Comparison of ENCODE assay signal across 19 cellular contexts in the genomic region with DNA sequence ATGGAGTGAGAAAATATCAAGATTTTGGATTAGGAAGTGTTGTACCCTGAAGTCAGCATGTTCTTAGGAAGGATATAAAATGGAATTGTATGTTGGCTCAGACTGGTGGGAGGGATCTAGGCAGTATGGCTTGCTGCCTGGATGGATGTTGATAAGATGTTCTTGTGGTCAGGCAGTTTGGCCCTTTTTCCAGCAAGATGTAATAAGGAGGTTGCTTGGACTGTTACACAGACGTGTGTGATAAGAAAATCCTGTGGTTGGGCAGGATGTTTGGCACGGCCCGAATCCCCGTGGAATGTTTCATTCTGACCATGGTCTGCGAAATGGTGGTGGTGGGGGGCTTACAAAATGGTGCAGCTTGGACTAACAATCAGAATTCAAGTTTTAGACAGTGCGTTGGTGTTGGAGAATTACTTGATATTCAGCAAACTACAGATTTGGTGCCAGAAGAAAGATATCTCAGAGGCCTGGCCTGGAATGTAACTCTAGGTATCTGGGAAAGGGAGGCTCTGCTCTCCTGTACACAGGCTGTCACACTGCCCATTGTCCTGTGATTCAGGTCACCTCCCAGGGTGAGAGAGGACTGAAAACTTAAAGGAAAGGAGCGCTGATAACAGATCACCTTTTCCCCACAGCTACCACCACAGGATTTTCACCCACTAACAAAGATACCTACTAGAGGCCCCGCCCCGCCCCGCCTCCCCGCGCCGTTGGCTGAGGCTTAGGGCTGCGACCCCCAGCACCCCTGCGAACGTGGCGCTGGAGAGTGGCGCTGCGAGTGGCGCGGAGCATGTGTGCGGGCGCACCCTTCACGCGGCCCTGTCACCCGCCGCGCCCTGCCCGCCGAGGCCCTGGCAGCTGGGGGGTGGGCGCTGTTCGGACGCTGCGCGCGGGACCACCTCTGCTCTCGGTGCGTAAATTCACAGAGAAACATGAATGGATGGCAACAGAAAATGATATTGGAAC. TPM values are rescaled to one million over a fixed set of nuclear protein-coding genes. Genes with fewer than 3 reads are reported as not detected.
DNase-seq lines count a peak whose midpoint lies in the region; ATAC-seq and TF ChIP-seq lines count a peak whose summit lies in the region.
"Had no signal": no experiment of that assay in that cellular context is flagged by ENCODE, and none has a peak within 500 bp of the region (broad histone marks: within the 10 kb centered on the region; RNA-seq: fewer than 3 reads in every experiment).

No MANE protein-coding gene starts in this region.

- no peak overlapping the region for H4K91ac ChIP-seq in IMR-90 (ENCODE audit: insufficient read depth, low read depth, low read length)

- H3F3A ChIP-seq in MM.1S (ENCODE audit: insufficient read depth, low read length), result no peaks in the 10 kb centered on the region

- no peak overlapping the region for H2BK15ac ChIP-seq in IMR-90 (ENCODE audit: low read depth, low read length)

- H3K79me2 ChIP-seq in osteoblast (ENCODE audit: insufficient read depth, low read length) (no peaks in the 10 kb centered on the region), MM.1S (ENCODE audit: low read length) (no peaks in the 10 kb centered on the region)

- H3K4me3 ChIP-seq in IMR-90 (ENCODE audit: insufficient read depth, low read depth, low read length), result no peak overlapping the region
- H3K4me3 ChIP-seq in adipocyte (ENCODE audit: low read length), result no peak overlapping the region
- no peak overlapping the region for H3K4me3 ChIP-seq in fibroblast of villous mesenchyme (ENCODE audit: low read depth, low read length)
- no peak overlapping the region for H3K4me3 ChIP-seq in osteoblast (ENCODE audit: insufficient read depth, low read length)
- H3K4me3 ChIP-seq in foreskin fibroblast (ENCODE audit: low read depth in 1 of 2, low read length in 2 of 2), result no peak overlapping the region
- H3K4me3 ChIP-seq in MM.1S (ENCODE audit: low read length), result no peak overlapping the region
- H3K4me3 ChIP-seq: pancreas, sigmoid colon, tibial artery had no signal

- dilution Hi-C loops in IMR-90 (cut with HindIII; ENCODE audit: low sequenced_read_pairs, unreplicated experiment), result no loop called here

- in situ Hi-C loops in IMR-90 (cut with MboI; ENCODE audit: low sequenced_read_pairs), result no loop called here

- no peak overlapping the region for H3K56ac ChIP-seq in IMR-90 (ENCODE audit: extremely low read depth, insufficient read depth, low read length)

- H3K36me3 ChIP-seq in IMR-90 (ENCODE audit: control insufficient read depth, insufficient read depth, low read length) (no peaks in the 10 kb centered on the region), adipocyte (ENCODE audit: control insufficient read depth, insufficient read depth, low read length, severe bottlenecking) (no peaks in the 10 kb centered on the region), osteoblast (ENCODE audit: insufficient read depth, low read length) (no peaks in the 10 kb centered on the region), MM.1S (replicated peaks; ENCODE audit: insufficient read depth, low read length) (no peaks in the 10 kb centered on the region)
- H3K36me3 ChIP-seq: pancreas, sigmoid colon, tibial artery had no signal

- peak; percentile 58 for DNase-seq in IMR-90
- peak; percentile 21 for DNase-seq in adipocyte (ENCODE audit: low read depth)
- peak; percentile 84 for DNase-seq in fibroblast of villous mesenchyme (ENCODE audit: low read depth)
- DNase-seq in osteoblast (ENCODE audit: insufficient read length, low spot score, missing footprints), result no peak
- no peak for DNase-seq in activated gamma-delta T cell treated with Interleukin-2 at 50 U/mL for 16 hours
- no peak for DNase-seq in foreskin fibroblast
- DNase-seq in MM.1S, result no peak
- DNase-seq in D341Med (ENCODE audit: low spot score), result no peak
- DNase-seq: activated CD4-positive, alpha-beta memory T cell treated with anti-CD3 and anti-CD28 coated beads for 36 hours; activated naive CD4-positive, alpha-beta T cell; anterior cingulate cortex; CD4-positive, CD25-positive, alpha-beta regulatory T cell; GDM1; immature natural killer cell; NCI-H774; pancreas; sigmoid colon; tibial artery had no signal

- no peak overlapping the region for H4K5ac ChIP-seq in IMR-90 (ENCODE audit: low read depth, low read length)

- no peak overlapping the region for H2BK5ac ChIP-seq in IMR-90 (ENCODE audit: low read depth, low read length, poor library complexity, severe bottlenecking)

- H3K4me1 ChIP-seq in IMR-90 (ENCODE audit: control insufficient read depth, insufficient read depth, low read length) (no peaks in the 10 kb centered on the region), adipocyte (ENCODE audit: control insufficient read depth, insufficient read depth, low read length) (no peaks in the 10 kb centered on the region), osteoblast (ENCODE audit: insufficient read depth, low read length) (no peaks in the 10 kb centered on the region), MM.1S (ENCODE audit: low read length) (no peaks in the 10 kb centered on the region)
- H3K4me1 ChIP-seq: pancreas, sigmoid colon, tibial artery had no signal

- no peak overlapping the region for H3K27ac ChIP-seq in IMR-90 (ENCODE audit: insufficient read depth, low read length)
- no peak overlapping the region for H3K27ac ChIP-seq in osteoblast (ENCODE audit: low read depth, low read length)
- no peak overlapping the region for H3K27ac ChIP-seq in MM.1S (ENCODE audit: low read length)
- H3K27ac ChIP-seq: pancreas, sigmoid colon, tibial artery had no signal

- no peak overlapping the region for H2AK9ac ChIP-seq in IMR-90 (replicated peaks; ENCODE audit: low read depth, low read length, poor library complexity)

- no peak overlapping the region for H4K8ac ChIP-seq in IMR-90 (ENCODE audit: low read depth in 2 of 2, low read length in 2 of 2)

- no TSS peak for BruUV-seq in IMR-90 (replicated peaks; lab: Mats Ljungman, UMichigan)

- H3K4ac ChIP-seq in IMR-90 (ENCODE audit: low read depth, low read length), result no peak overlapping the region

- CTCF ChIA-PET in IMR-90 (lab: Yijun Ruan, JAX), result no interaction called here

- H3K23ac ChIP-seq in IMR-90 (ENCODE audit: low read depth, low read length), result no peak overlapping the region

- no peak for TF ChIP-seq POLR2A in IMR-90 (IDR thresholded peaks at IDR 0.05; ENCODE audit: low read depth, low read length)

- no peak overlapping the region for H2AK5ac ChIP-seq in IMR-90 (ENCODE audit: low read depth, low read length)

- TF ChIP-seq RAD21 in IMR-90 (IDR thresholded peaks at IDR 0.05; ENCODE audit: low read length), result no peak

- H3K9me1 ChIP-seq in IMR-90 (ENCODE audit: insufficient read depth, low read length), result no peaks in the 10 kb centered on the region

- H3K18ac ChIP-seq in IMR-90 (ENCODE audit: low read depth, low read length), result no peak overlapping the region

- peak; percentile 54 for ATAC-seq in IMR-90 (ENCODE audit: low read depth)
- ATAC-seq: pancreas; stimulated activated effector memory CD8-positive, alpha-beta T cell treated with anti-CD3 and anti-CD28 coated beads, Interleukin-12 subunit alpha, Interleukin-12 subunit beta, amount 100 ng/mL, for 72 hours had no signal

- H4K20me1 ChIP-seq in IMR-90 (ENCODE audit: insufficient read depth, low read length) (no peaks in the 10 kb centered on the region), osteoblast (ENCODE audit: insufficient read depth, low read length) (no peaks in the 10 kb centered on the region), MM.1S (ENCODE audit: insufficient read depth, low read length) (no peaks in the 10 kb centered on the region)

- no peak for TF ChIP-seq CTCF in IMR-90 (conservative IDR thresholded peaks at IDR 0.05; ENCODE audit: low read depth, low read length)
- TF ChIP-seq CTCF in fibroblast of villous mesenchyme (IDR thresholded peaks at IDR 0.05; ENCODE audit: insufficient read depth, low read depth, low read length), result no peak
- TF ChIP-seq CTCF in osteoblast (IDR thresholded peaks at IDR 0.05; ENCODE audit: extremely low read depth, low read depth, low read length), result no peak
- TF ChIP-seq CTCF in foreskin fibroblast (IDR thresholded peaks at IDR 0.05; ENCODE audit: low read depth, low read length), result no peak
- no peak for TF ChIP-seq CTCF in MM.1S (IDR thresholded peaks at IDR 0.05; ENCODE audit: low read length)

- H2AFZ ChIP-seq in IMR-90 (replicated peaks; ENCODE audit: low read length, poor library complexity) (no peak overlapping the region), osteoblast (ENCODE audit: low read length) (peak overlapping the region; percentile 20), MM.1S (ENCODE audit: low read length) (no peak overlapping the region)

- WGBS in IMR-90 (ENCODE audit: extremely low coverage in 2 of 2, insufficient read length in 1 of 2), 2 experiments, result 84% methylated on average over 11 of the region's 38 CpGs; no CpG with 5 or more reads in 1 of the 2 experiments

- intact Hi-C loops in IMR-90 (cut with micrococcal nuclease), result no loop called here

- H3K9ac ChIP-seq in IMR-90 (ENCODE audit: low read depth, low read length) (no peak overlapping the region), adipocyte (ENCODE audit: low read length) (no peak overlapping the region), MM.1S (ENCODE audit: low read length) (no peak overlapping the region)

- no peak overlapping the region for H2BK20ac ChIP-seq in IMR-90 (ENCODE audit: low read depth, low read length)

- POLR2A ChIA-PET in IMR-90 (lab: Charles Lee; ENCODE audit: unreplicated experiment), result interaction anchor here (0.6 kb wide), 1 partner anchor 84 kb away, joined by 20 read pairs; a partner anchor contains a TSS

- no peaks in the 10 kb centered on the region for H3K79me1 ChIP-seq in IMR-90 (ENCODE audit: low read depth in 1 of 2, low read length in 2 of 2)

- no peak overlapping the region for H2BK120ac ChIP-seq in IMR-90 (ENCODE audit: low read depth, low read length)

- H3K14ac ChIP-seq in IMR-90 (replicated peaks; ENCODE audit: low read depth, low read length), result no peak overlapping the region

- H3K9me2 ChIP-seq in MM.1S (replicated peaks; ENCODE audit: insufficient read depth, low read length), result no peaks in the 10 kb centered on the region

- H3K27me3 ChIP-seq in IMR-90 (ENCODE audit: control insufficient read depth, insufficient read depth, low read length) (no peaks in the 10 kb centered on the region), adipocyte (replicated peaks; ENCODE audit: control insufficient read depth, insufficient read depth, low read length) (no peaks in the 10 kb centered on the region), osteoblast (ENCODE audit: insufficient read depth, low read length) (no peaks in the 10 kb centered on the region), MM.1S (replicated peaks; ENCODE audit: insufficient read depth, low read length) (no peaks in the 10 kb centered on the region)
- H3K27me3 ChIP-seq: pancreas, sigmoid colon, tibial artery had no signal

- H3K4me2 ChIP-seq in IMR-90 (ENCODE audit: low read depth, low read length), result no peak overlapping the region
- no peak overlapping the region for H3K4me2 ChIP-seq in osteoblast (ENCODE audit: insufficient read depth, low read length)
- no peak overlapping the region for H3K4me2 ChIP-seq in MM.1S (ENCODE audit: low read depth, low read length)

- H3K9me3 ChIP-seq in IMR-90 (ENCODE audit: control insufficient read depth, insufficient read depth, low read length) (no peaks in the 10 kb centered on the region), adipocyte (ENCODE audit: control insufficient read depth, low read length) (no peaks in the 10 kb centered on the region), osteoblast (ENCODE audit: low read depth, low read length) (no peaks in the 10 kb centered on the region), MM.1S (replicated peaks; ENCODE audit: insufficient read depth, low read length) (no peaks in the 10 kb centered on the region)
- H3K9me3 ChIP-seq: pancreas had no signal

RNA-seq across cellular contexts. Expression of a gene that starts 19.3 kb away (rescaled TPM):
- total RNA-seq in IMR-90 (2012; rRNA removed) (3.9 and 7.8 TPM in 2 replicates), fibroblast of villous mesenchyme (5.8 and 13.8 TPM in 2 replicates), osteoblast (12.7 and 14.7 TPM in 2 replicates)
- polyA plus RNA-seq in IMR-90 (2012; rRNA removed), result 1.2 and 1.5 TPM in 2 replicates
- polyA plus RNA-seq in IMR-90 (2012; cell fraction: cytosol; rRNA removed), result 0.16 and 0.21 TPM in 2 replicates
- 0.15 and 2.1 TPM in 2 replicates for polyA plus RNA-seq in IMR-90 (2012; cell fraction: nucleus; rRNA removed; ENCODE audit: low replicate concordance)

Comparison
In these comparisons a context has a peak if more than half of its experiments do, and no peak if none do; other contexts are left out.
1. DNase-seq: peak in IMR-90 (single experiment), adipocyte (single experiment) and fibroblast of villous mesenchyme (single experiment); none in osteoblast (single experiment), activated gamma-delta T cell treated with Interleukin-2 at 50 U/mL for 16 hours (single experiment), foreskin fibroblast (0 of 2), MM.1S (single experiment) and D341Med (single experiment).